24 cellular contexts compared by ENCODE assay signal in the genomic region with DNA sequence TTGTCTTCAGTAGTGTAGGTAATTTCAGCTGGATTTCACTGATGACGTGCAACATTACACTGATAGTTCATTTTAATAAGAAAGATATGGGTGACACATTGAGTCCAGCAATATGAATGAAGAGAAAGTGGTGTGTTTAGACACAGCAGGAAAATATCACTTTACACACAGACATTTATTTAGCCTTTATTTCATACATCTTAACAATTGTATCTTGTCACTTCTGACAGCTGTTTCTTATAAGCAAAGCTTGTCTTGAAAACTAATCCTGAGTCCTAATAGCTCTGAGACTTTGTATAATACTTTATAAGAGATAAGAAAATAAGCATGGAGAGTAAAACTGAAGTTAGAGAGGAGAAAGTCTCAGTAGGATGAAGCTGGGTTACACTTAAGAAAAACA.
DNase-seq lines count a peak whose midpoint lies in the region; ATAC-seq, FAIRE-seq and TF ChIP-seq lines count a peak whose summit lies in the region.
"Had no signal": no experiment of that assay in that cellular context is flagged by ENCODE, and none has a peak within 500 bp of the region (broad histone marks: within the 10 kb centered on the region; RNA-seq: fewer than 3 reads in every experiment).

No MANE protein-coding gene starts in this region.

- no peak for TF ChIP-seq RAD21 in neural cell (conservative IDR thresholded peaks at IDR 0.05)

- no peak overlapping the region for H3K9ac ChIP-seq in neural cell (ENCODE audit: low read length)
- H3K9ac ChIP-seq: BLaER1 treated with 17β-estradiol and CSF1 and Interleukin-3, amounts not matched to agents 10 nM and 100 nM had no signal

- no peak overlapping the region for H3K27ac ChIP-seq in neural cell (ENCODE audit: low read length)
- no peak overlapping the region for H3K27ac ChIP-seq in adrenal gland
- H3K27ac ChIP-seq: A549; BLaER1 treated with 17β-estradiol and CSF1 and Interleukin-3, amounts not matched to agents 10 nM and 100 nM; C4-2B had no signal

- peak; percentile 94 for TF ChIP-seq EP300 in neural cell (conservative IDR thresholded peaks at IDR 0.05; ENCODE audit: poor library complexity, severe bottlenecking)

- DNase-seq in D721Med (ENCODE audit: insufficient read length, low spot score) (no peak), adrenal gland (no peak)
- DNase-seq in activated CD4-positive, alpha-beta T cell treated with anti-CD3 and anti-CD28 coated beads for 48 hours: no peak
- DNase-seq: 8988T; AML-193; Caco-2; Calu3; CD4-positive, alpha-beta T cell; CD8-positive, alpha-beta T cell; DMS 273 treated with DMSO at 0.1 percent for 48 hours; DMS153; DMS53; DMS79; DND-41; EL; GDM1 had no signal

- no peaks in the 10 kb centered on the region for H3K9me2 ChIP-seq in neural cell (ENCODE audit: insufficient read depth, low read length)

- no peaks in the 10 kb centered on the region for H3F3A ChIP-seq in neural cell (ENCODE audit: insufficient read depth, low read length, poor library complexity, severe bottlenecking)

- H3K27me3 ChIP-seq in neural cell (ENCODE audit: insufficient read depth, low read depth, low read length) (no peaks in the 10 kb centered on the region), adrenal gland (no peaks in the 10 kb centered on the region)
- H3K27me3 ChIP-seq: BLaER1 treated with 17β-estradiol and CSF1 and Interleukin-3, amounts not matched to agents 10 nM and 100 nM had no signal

- H3K4me2 ChIP-seq in neural cell (ENCODE audit: low read length): no peak overlapping the region
- H3K4me2 ChIP-seq: A549; BLaER1 treated with 17β-estradiol and CSF1 and Interleukin-3, amounts not matched to agents 10 nM and 100 nM had no signal

- no peak for ATAC-seq in HG02870 (IDR thresholded peaks at IDR 0.05; ENCODE audit: unreplicated experiment)
- ATAC-seq: A549; CD8-positive, alpha-beta T cell; GM12878 had no signal

- H3K36me3 ChIP-seq in neural cell (ENCODE audit: insufficient read depth, low read length): no peaks in the 10 kb centered on the region
- no peaks in the 10 kb centered on the region for H3K36me3 ChIP-seq in adrenal gland (replicated peaks in 1 of 2)
- H3K36me3 ChIP-seq: BLaER1 treated with 17β-estradiol and CSF1 and Interleukin-3, amounts not matched to agents 10 nM and 100 nM had no signal

- no peak overlapping the region for H3K4me3 ChIP-seq in neural cell (ENCODE audit: low read length)
- no peak overlapping the region for H3K4me3 ChIP-seq in adrenal gland
- H3K4me3 ChIP-seq: A549; BLaER1 treated with 17β-estradiol and CSF1 and Interleukin-3, amounts not matched to agents 10 nM and 100 nM; GM12878 had no signal

- H3K79me2 ChIP-seq in neural cell (replicated peaks; ENCODE audit: insufficient read depth, low read length): no peaks in the 10 kb centered on the region

- no peak for TF ChIP-seq POLR2A in adrenal gland (IDR thresholded peaks at IDR 0.05)

- peak; percentile 70 for FAIRE-seq in D721Med (lab: Jason Lieb, UNC)
- FAIRE-seq: A549, GM12878, GM12892, GM18507 had no signal

- TF ChIP-seq CTCF in D721Med (IDR thresholded peaks at IDR 0.05; ENCODE audit: insufficient read depth, missing control alignments) (no peak), neural cell (IDR thresholded peaks at IDR 0.05; ENCODE audit: poor library complexity, severe bottlenecking) (no peak), adrenal gland (IDR thresholded peaks at IDR 0.05) (no peak)

- H3K9me3 ChIP-seq in neural cell (ENCODE audit: low read length) (no peaks in the 10 kb centered on the region), adrenal gland (replicated peaks in 1 of 3) (no peaks in the 10 kb centered on the region)
- H3K9me3 ChIP-seq: A549; BLaER1 treated with 17β-estradiol and CSF1 and Interleukin-3, amounts not matched to agents 10 nM and 100 nM; Caco-2 had no signal

- no peaks in the 10 kb centered on the region for H4K20me1 ChIP-seq in neural cell (ENCODE audit: insufficient read depth)
- H4K20me1 ChIP-seq: BLaER1 treated with 17β-estradiol and CSF1 and Interleukin-3, amounts not matched to agents 10 nM and 100 nM had no signal

- WGBS in adrenal gland, 4 donors: 75 to 95% (median 82%) methylated on average over 1 of the region's 1 CpG

- no peak overlapping the region for H2AFZ ChIP-seq in neural cell (ENCODE audit: low read depth, low read length)

- no peaks in the 10 kb centered on the region for H3K4me1 ChIP-seq in adrenal gland (replicated peaks in 1 of 2)
- H3K4me1 ChIP-seq: A549; BLaER1 treated with 17β-estradiol and CSF1 and Interleukin-3, amounts not matched to agents 10 nM and 100 nM; Caco-2 had no signal

- intact Hi-C loops in adrenal gland (cut with DNase I): no loop called here

TF ChIP-seq in neural cell, 6 proteins besides CTCF, POLR2A, EP300 and RAD21:
- TF ChIP-seq TAF1 (IDR thresholded peaks at IDR 0.05; ENCODE audit: low read depth) (no peak), MXI1 (conservative IDR thresholded peaks at IDR 0.05; ENCODE audit: poor library complexity, severe bottlenecking) (no peak), POLR2AphosphoS5 (IDR thresholded peaks at IDR 0.05) (peak; percentile 90)
- TF ChIP-seq, protein P1, sequence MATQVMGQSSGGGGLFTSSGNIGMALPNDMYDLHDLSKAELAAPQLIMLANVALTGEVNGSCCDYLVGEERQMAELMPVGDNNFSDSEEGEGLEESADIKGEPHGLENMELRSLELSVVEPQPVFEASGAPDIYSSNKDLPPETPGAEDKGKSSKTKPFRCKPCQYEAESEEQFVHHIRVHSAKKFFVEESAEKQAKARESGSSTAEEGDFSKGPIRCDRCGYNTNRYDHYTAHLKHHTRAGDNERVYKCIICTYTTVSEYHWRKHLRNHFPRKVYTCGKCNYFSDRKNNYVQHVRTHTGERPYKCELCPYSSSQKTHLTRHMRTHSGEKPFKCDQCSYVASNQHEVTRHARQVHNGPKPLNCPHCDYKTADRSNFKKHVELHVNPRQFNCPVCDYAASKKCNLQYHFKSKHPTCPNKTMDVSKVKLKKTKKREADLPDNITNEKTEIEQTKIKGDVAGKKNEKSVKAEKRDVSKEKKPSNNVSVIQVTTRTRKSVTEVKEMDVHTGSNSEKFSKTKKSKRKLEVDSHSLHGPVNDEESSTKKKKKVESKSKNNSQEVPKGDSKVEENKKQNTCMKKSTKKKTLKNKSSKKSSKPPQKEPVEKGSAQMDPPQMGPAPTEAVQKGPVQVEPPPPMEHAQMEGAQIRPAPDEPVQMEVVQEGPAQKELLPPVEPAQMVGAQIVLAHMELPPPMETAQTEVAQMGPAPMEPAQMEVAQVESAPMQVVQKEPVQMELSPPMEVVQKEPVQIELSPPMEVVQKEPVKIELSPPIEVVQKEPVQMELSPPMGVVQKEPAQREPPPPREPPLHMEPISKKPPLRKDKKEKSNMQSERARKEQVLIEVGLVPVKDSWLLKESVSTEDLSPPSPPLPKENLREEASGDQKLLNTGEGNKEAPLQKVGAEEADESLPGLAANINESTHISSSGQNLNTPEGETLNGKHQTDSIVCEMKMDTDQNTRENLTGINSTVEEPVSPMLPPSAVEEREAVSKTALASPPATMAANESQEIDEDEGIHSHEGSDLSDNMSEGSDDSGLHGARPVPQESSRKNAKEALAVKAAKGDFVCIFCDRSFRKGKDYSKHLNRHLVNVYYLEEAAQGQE (IDR thresholded peaks at IDR 0.05; ENCODE audit: borderline replicate concordance): peak; percentile 31
